10 cellular contexts compared by ENCODE assay signal in the genomic region with DNA sequence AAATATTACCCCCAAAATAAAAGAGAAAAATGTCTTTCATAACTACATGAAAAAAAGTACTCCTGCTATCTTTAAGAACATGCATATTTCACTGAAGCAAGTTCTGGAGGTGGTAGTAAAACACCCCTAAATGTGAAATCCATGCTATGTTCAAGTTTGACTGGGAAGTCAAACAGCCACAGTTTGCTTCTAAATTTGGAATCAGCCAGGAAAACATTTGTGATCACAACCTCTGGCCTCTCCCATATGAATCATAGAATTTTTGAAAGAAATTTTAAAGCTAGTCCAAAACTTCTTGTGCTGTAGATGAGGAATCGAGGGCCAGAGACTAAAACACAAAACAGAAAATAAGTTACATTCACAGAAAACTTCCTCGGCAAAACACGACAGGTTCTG. TPM values are rescaled to one million over a fixed set of nuclear protein-coding genes. Genes with fewer than 3 reads are reported as not detected.
DNase-seq lines count a peak whose midpoint lies in the region; ATAC-seq and TF ChIP-seq lines count a peak whose summit lies in the region.
"Had no signal": no experiment of that assay in that cellular context is flagged by ENCODE, and none has a peak within 500 bp of the region (broad histone marks: within the 10 kb centered on the region; RNA-seq: fewer than 3 reads in every experiment).

No MANE protein-coding gene starts in this region.

- no peaks in the 10 kb centered on the region for H3K9me3 ChIP-seq in DOHH2 (ENCODE audit: control insufficient read depth, insufficient read depth, low read length)
- no peaks in the 10 kb centered on the region for H3K9me3 ChIP-seq in gastroesophageal sphincter
- H3K9me3 ChIP-seq in gastrocnemius medialis = no peaks in the 10 kb centered on the region

- in situ Hi-C loops in gastrocnemius medialis (cut with MboI; ENCODE audit: low sequenced_read_pairs in 4 of 4) = loop anchor here in 1 of 4 donors (10.0 kb wide), 1 partner anchor 106 kb away; a partner anchor contains a TSS

- TF ChIP-seq CTCF in DOHH2 (IDR thresholded peaks at IDR 0.05; ENCODE audit: low read depth, low read length, poor library complexity, severe bottlenecking) = no peak
- TF ChIP-seq CTCF in activated B cell treated with CpG ODN at 0.5 μM for 24 hours (IDR thresholded peaks at IDR 0.05) = no peak
- TF ChIP-seq CTCF in gastroesophageal sphincter (IDR thresholded peaks at IDR 0.05) = no peak
- no peak for TF ChIP-seq CTCF in gastrocnemius medialis (IDR thresholded peaks at IDR 0.05 in 4 of 5, conservative IDR thresholded peaks at IDR 0.05 in 1 of 5)

- no peaks in the 10 kb centered on the region for H4K20me1 ChIP-seq in DOHH2 (ENCODE audit: control insufficient read depth, insufficient read depth, low read depth, low read length)

- H3K79me2 ChIP-seq in DOHH2 (ENCODE audit: control insufficient read depth, low read length) = peaks cover 61% of the 10 kb centered on the region

- no peak for TF ChIP-seq EP300 in gastroesophageal sphincter (IDR thresholded peaks at IDR 0.05)

- ATAC-seq in activated B cell treated with CpG ODN at 0.5 μM for 24 hours (ENCODE audit: low read depth) (no peak), gastroesophageal sphincter (no peak), gastrocnemius medialis (peak in 1 of 2 donors; percentile 16), GM18502 (IDR thresholded peaks at IDR 0.05; ENCODE audit: poor library complexity, unreplicated experiment) (no peak), GM19463 (IDR thresholded peaks at IDR 0.05; ENCODE audit: unreplicated experiment) (no peak)

- H3K27ac ChIP-seq in DOHH2 (ENCODE audit: low read depth, low read length) = peak overlapping the region; percentile 57
- peak overlapping the region; percentile 87 to 92 (median 92) for H3K27ac ChIP-seq in gastroesophageal sphincter
- peak overlapping the region; percentile 83 to 97 (median 90) for H3K27ac ChIP-seq in gastrocnemius medialis

- CTCF ChIA-PET in activated B cell treated with CpG ODN at 0.5 μM for 24 hours (lab: Charles Lee) = interaction anchor here (0.8 to 1.4 kb wide), 2 partner anchors 114 to 127 kb away, joined by 3 to 6 read pairs; no protein-coding TSS in a partner anchor

- POLR2A ChIA-PET in activated B cell treated with CpG ODN at 0.5 μM for 24 hours (lab: Charles Lee) = no interaction called here

- H3K4me3 Mint-ChIP-seq in activated B cell treated with CpG ODN at 0.5 μM for 24 hours = peak overlapping the region; percentile 52

- TF ChIP-seq POLR2A in gastroesophageal sphincter (IDR thresholded peaks at IDR 0.05) = no peak
- no peak for TF ChIP-seq POLR2A in gastrocnemius medialis (IDR thresholded peaks at IDR 0.05)

- no peaks in the 10 kb centered on the region for H3K9me3 Mint-ChIP-seq in activated B cell treated with CpG ODN at 0.5 μM for 24 hours

- peaks cover 28% of the 10 kb centered on the region for H3K4me1 Mint-ChIP-seq in activated B cell treated with CpG ODN at 0.5 μM for 24 hours

- H3K27me3 ChIP-seq in DOHH2 (ENCODE audit: control insufficient read depth, low read length) (no peaks in the 10 kb centered on the region), gastroesophageal sphincter (no peaks in the 10 kb centered on the region), gastrocnemius medialis (no peaks in the 10 kb centered on the region)

- peak overlapping the region; percentile 53 for H3K4me3 ChIP-seq in DOHH2 (ENCODE audit: low read length)
- peak overlapping the region; percentile 11 to 76 for H3K4me3 ChIP-seq in gastroesophageal sphincter
- H3K4me3 ChIP-seq in gastrocnemius medialis = peak overlapping the region; percentile 29 to 68 (median 40)

- H3K27me3 Mint-ChIP-seq in activated B cell treated with CpG ODN at 0.5 μM for 24 hours = peaks cover 60% of the 10 kb centered on the region

- H3K36me3 ChIP-seq in DOHH2 (ENCODE audit: control insufficient read depth, low read length) (no peaks in the 10 kb centered on the region), gastroesophageal sphincter (no peaks in the 10 kb centered on the region), gastrocnemius medialis (no peaks in the 10 kb centered on the region)

- H3K9me2 ChIP-seq in DOHH2 (replicated peaks; ENCODE audit: control insufficient read depth, low read length) = no peaks in the 10 kb centered on the region

- H3K36me3 Mint-ChIP-seq in activated B cell treated with CpG ODN at 0.5 μM for 24 hours (ENCODE audit: low read depth) = no peaks in the 10 kb centered on the region

- H3K4me2 ChIP-seq in DOHH2 (ENCODE audit: low read length) = peak overlapping the region; percentile 80

- H3K4me1 ChIP-seq in DOHH2 (ENCODE audit: control insufficient read depth, low read length) (peaks cover 59% of the 10 kb centered on the region), gastroesophageal sphincter (peaks cover 46 to 99% (median 48%) of the 10 kb centered on the region in 3 donors), gastrocnemius medialis (peaks cover 77 to 96% of the 10 kb centered on the region in 2 donors)

- intact Hi-C loops in activated B cell treated with CpG ODN at 0.5 μM for 24 hours (cut with micrococcal nuclease) (loop anchor here (10.0 kb wide), 1 partner anchor 276 kb away; a partner anchor contains a TSS), gastrocnemius medialis (cut with DNase I; ENCODE audit: low total_unique reads) (loop anchor here (10.0 kb wide), 1 partner anchor 286 kb away; no protein-coding TSS in a partner anchor)

- 0 to 6% methylated on average over 3 of the region's 3 CpGs for WGBS in gastroesophageal sphincter (ENCODE audit: low coverage in 1 of 2), 2 donors

- DNase-seq in activated B cell treated with CpG ODN at 0.5 μM for 24 hours (no peak), gastrocnemius medialis (no peak), T-helper 9 cell (no peak)
- no peak for DNase-seq in activated naive CD4-positive, alpha-beta T cell treated with Interleukin-2 at 50 U/mL for 16 hours
- DNase-seq: activated effector memory CD4-positive, alpha-beta T cell treated with anti-CD3 and anti-CD28 coated beads, Interleukin-2, amount 50 U/mL, for 16 hours; C1 segment of cervical spinal cord had no signal

- H3F3A ChIP-seq in DOHH2 (ENCODE audit: control insufficient read depth, insufficient read depth) = peaks cover 10% of the 10 kb centered on the region; the same call in 1 of the 2 replicates

- H3K27ac Mint-ChIP-seq in activated B cell treated with CpG ODN at 0.5 μM for 24 hours = no peak overlapping the region

RNA-seq across cellular contexts. Expression of a gene that starts 6.6 kb away (rescaled TPM):
- total RNA-seq in activated B cell treated with CpG ODN at 0.5 μM for 24 hours (0.20 and 0.37 TPM in 2 replicates), gastroesophageal sphincter (100 to 1,000 TPM in 2 of 4 donors, 10 to 100 TPM in 2; 66.6 to 142 (median 105) TPM), gastrocnemius medialis (100 to 1,000 TPM in 3 of 4 donors, 10 to 100 TPM in 1; 93.7 to 226 (median 190) TPM)

RNA-seq across cellular contexts. Expression of a gene that starts 35.1 kb away (rescaled TPM):
- total RNA-seq in activated B cell treated with CpG ODN at 0.5 μM for 24 hours (105 and 125 TPM in 2 replicates), gastroesophageal sphincter (10 to 100 TPM; 28.2 to 61.5 (median 30.4) TPM), gastrocnemius medialis (10 to 100 TPM; 63.5 to 82.5 (median 78.2) TPM)

Comparison
In these comparisons a context has a peak if more than half of its experiments do, and no peak if none do; other contexts are left out.
1. RNA of a gene that starts 6.6 kb away (total RNA-seq): 93.7 to 226 TPM in gastrocnemius medialis and 66.6 to 142 TPM in gastroesophageal sphincter; 0.20 to 0.37 TPM in activated B cell treated with CpG ODN at 0.5 μM for 24 hours; every median in the first group is over 10 times any median in the second.
2. Peak in every context shown above with its lines, with median percentiles within 50 percentile points of each other: H3K27ac ChIP-seq and H3K4me3 ChIP-seq.